ENCODE assay signal across 10 cellular contexts in genomic region chr14:45610303-45610702, GRCh38.
DNase-seq lines count a peak whose midpoint lies in the region; ATAC-seq and TF ChIP-seq lines count a peak whose summit lies in the region.
"Had no signal": no experiment of that assay in that cellular context is flagged by ENCODE, and none has a peak within 500 bp of the region (broad histone marks: within the 10 kb centered on the region; RNA-seq: fewer than 3 reads in every experiment).

No MANE protein-coding gene starts in this region.

- intact Hi-C loops in CD8-positive, alpha-beta T cell (cut with DNase I, micrococcal nuclease) = no loop called here
- intact Hi-C loops in gastrocnemius medialis (cut with DNase I; ENCODE audit: low total_unique reads) = no loop called here

- CTCF ChIA-PET in CD8-positive, alpha-beta T cell (lab: Charles Lee) = no interaction called here
- CTCF ChIA-PET in HEK293T (lab: Yijun Ruan, JAX) = interaction anchor here (0.6 kb wide), 2 partner anchors 20 to 297 kb away, joined by 3 read pairs; no protein-coding TSS in a partner anchor

- POLR2A ChIA-PET in CD8-positive, alpha-beta T cell (lab: Charles Lee) = no interaction called here
- POLR2A ChIA-PET in HEK293T (lab: Yijun Ruan, JAX) = no interaction called here

- ATAC-seq in CD8-positive, alpha-beta T cell = no peak
- ATAC-seq in gastrocnemius medialis = no peak

- H3K27ac ChIP-seq in CD8-positive, alpha-beta T cell (ENCODE audit: low read depth, low read length) = no peak overlapping the region
- H3K27ac ChIP-seq in gastrocnemius medialis = no peak overlapping the region

- no peaks in the 10 kb centered on the region for H3K36me3 ChIP-seq in CD8-positive, alpha-beta T cell (ENCODE audit: insufficient read depth, low read length)
- H3K36me3 ChIP-seq in gastrocnemius medialis = no peaks in the 10 kb centered on the region

- no peak overlapping the region for H3K4me3 Mint-ChIP-seq in nephron progenitor cell
- no peak overlapping the region for H3K4me3 Mint-ChIP-seq in CD8-positive, alpha-beta T cell

- in situ Hi-C loops in KBM-7 (cut with MboI; ENCODE audit: low pct_unique_long_range_greater_than_20kb, low sequenced_read_pairs) (no loop called here), gastrocnemius medialis (cut with MboI; ENCODE audit: low sequenced_read_pairs in 4 of 4) (no loop called here)

- H3K9me3 Mint-ChIP-seq in nephron progenitor cell = peaks cover 3% of the 10 kb centered on the region
- peaks cover 2% of the 10 kb centered on the region for H3K9me3 Mint-ChIP-seq in CD8-positive, alpha-beta T cell

- no peaks in the 10 kb centered on the region for H3K9me3 ChIP-seq in CD8-positive, alpha-beta T cell (ENCODE audit: low read length)
- H3K9me3 ChIP-seq in gastrocnemius medialis = no peaks in the 10 kb centered on the region

- H3K27ac Mint-ChIP-seq in nephron progenitor cell = no peak overlapping the region
- no peak overlapping the region for H3K27ac Mint-ChIP-seq in CD8-positive, alpha-beta T cell

- TF ChIP-seq CTCF in choroid plexus epithelial cell (conservative IDR thresholded peaks at IDR 0.05; ENCODE audit: low read depth, low read length) (peak; percentile 46), nephron progenitor cell (IDR thresholded peaks at IDR 0.05) (peak; percentile 39), gastrocnemius medialis (IDR thresholded peaks at IDR 0.05 in 4 of 5, conservative IDR thresholded peaks at IDR 0.05 in 1 of 5) (no peak)
- TF ChIP-seq CTCF in CD8-positive, alpha-beta T cell (IDR thresholded peaks at IDR 0.05) = no peak

- TF ChIP-seq POLR2A in gastrocnemius medialis (IDR thresholded peaks at IDR 0.05) = no peak

- H3K4me1 ChIP-seq in CD8-positive, alpha-beta T cell (ENCODE audit: insufficient read depth, low read length) = no peaks in the 10 kb centered on the region
- no peaks in the 10 kb centered on the region for H3K4me1 ChIP-seq in gastrocnemius medialis

- no peaks in the 10 kb centered on the region for H3K27me3 ChIP-seq in CD8-positive, alpha-beta T cell (ENCODE audit: insufficient read depth, low read length)
- no peaks in the 10 kb centered on the region for H3K27me3 ChIP-seq in gastrocnemius medialis

- H3K36me3 Mint-ChIP-seq in nephron progenitor cell (ENCODE audit: low read depth) = no peaks in the 10 kb centered on the region
- H3K36me3 Mint-ChIP-seq in CD8-positive, alpha-beta T cell = no peaks in the 10 kb centered on the region

- H3K4me1 Mint-ChIP-seq in nephron progenitor cell = no peaks in the 10 kb centered on the region
- no peaks in the 10 kb centered on the region for H3K4me1 Mint-ChIP-seq in CD8-positive, alpha-beta T cell (ENCODE audit: low read depth)

- no peaks in the 10 kb centered on the region for H3K27me3 Mint-ChIP-seq in nephron progenitor cell (ENCODE audit: low read depth, poor library complexity)
- no peaks in the 10 kb centered on the region for H3K27me3 Mint-ChIP-seq in CD8-positive, alpha-beta T cell (ENCODE audit: low read depth)

- no peak overlapping the region for H3K4me3 ChIP-seq in choroid plexus epithelial cell (ENCODE audit: low read depth, low read length)
- no peak overlapping the region for H3K4me3 ChIP-seq in CD8-positive, alpha-beta T cell (ENCODE audit: low read depth, low read length)
- no peak overlapping the region for H3K4me3 ChIP-seq in gastrocnemius medialis

- DNase-seq in DMS79 treated with DMSO at 0.1 percent for 48 hours (lab: John Stamatoyannopoulos, UW) (peak; percentile 59), NCI-H345 (lab: John Stamatoyannopoulos, UW) (peak; percentile 54), choroid plexus epithelial cell (ENCODE audit: low read depth) (peak; percentile 39), nephron progenitor cell (no peak), KBM-7 (no peak), HEK293T (ENCODE audit: extremely low spot score) (no peak), gastrocnemius medialis (no peak)
- no peak for DNase-seq in CD8-positive, alpha-beta T cell
- DNase-seq: effector CD4-positive, alpha-beta T cell; midbrain had no signal

TF ChIP-seq in HEK293T, 16 proteins besides CTCF, POLR2A, EP300 and RAD21:
- TF ChIP-seq NFRKB (IDR thresholded peaks at IDR 0.05) = no peak
- no peak for TF ChIP-seq ARNT (IDR thresholded peaks at IDR 0.05)
- no peak for TF ChIP-seq FOXM1 (IDR thresholded peaks at IDR 0.05; ENCODE audit: borderline replicate concordance)
- TF ChIP-seq HDGF (IDR thresholded peaks at IDR 0.05; ENCODE audit: borderline replicate concordance) = no peak
- no peak for TF ChIP-seq ELF4 (IDR thresholded peaks at IDR 0.05)
- TF ChIP-seq CTBP1 (IDR thresholded peaks at IDR 0.05; ENCODE audit: borderline replicate concordance) = no peak
- TF ChIP-seq L3MBTL2 (conservative IDR thresholded peaks at IDR 0.05) = no peak
- no peak for TF ChIP-seq BHLHE40 (IDR thresholded peaks at IDR 0.05; ENCODE audit: borderline replicate concordance)
- TF ChIP-seq SP1 (IDR thresholded peaks at IDR 0.05) = no peak
- no peak for TF ChIP-seq FOXK2 (IDR thresholded peaks at IDR 0.05)
- TF ChIP-seq LEF1 (IDR thresholded peaks at IDR 0.05; ENCODE audit: borderline replicate concordance) = no peak

Comparison
In these comparisons a context has a peak if more than half of its experiments do, and no peak if none do; other contexts are left out.
1. DNase-seq: peak in DMS79 treated with DMSO at 0.1 percent for 48 hours (single experiment), NCI-H345 (single experiment) and choroid plexus epithelial cell (single experiment); none in nephron progenitor cell (single experiment), CD8-positive, alpha-beta T cell (0 of 7), KBM-7 (single experiment), HEK293T (single experiment) and gastrocnemius medialis (0 of 2).
2. CTCF ChIP-seq: peak in choroid plexus epithelial cell (single experiment) and nephron progenitor cell (single experiment); none in CD8-positive, alpha-beta T cell (single experiment) and gastrocnemius medialis (0 of 5).